ENCODE assay signal across 8 cellular contexts in the genomic region with DNA sequence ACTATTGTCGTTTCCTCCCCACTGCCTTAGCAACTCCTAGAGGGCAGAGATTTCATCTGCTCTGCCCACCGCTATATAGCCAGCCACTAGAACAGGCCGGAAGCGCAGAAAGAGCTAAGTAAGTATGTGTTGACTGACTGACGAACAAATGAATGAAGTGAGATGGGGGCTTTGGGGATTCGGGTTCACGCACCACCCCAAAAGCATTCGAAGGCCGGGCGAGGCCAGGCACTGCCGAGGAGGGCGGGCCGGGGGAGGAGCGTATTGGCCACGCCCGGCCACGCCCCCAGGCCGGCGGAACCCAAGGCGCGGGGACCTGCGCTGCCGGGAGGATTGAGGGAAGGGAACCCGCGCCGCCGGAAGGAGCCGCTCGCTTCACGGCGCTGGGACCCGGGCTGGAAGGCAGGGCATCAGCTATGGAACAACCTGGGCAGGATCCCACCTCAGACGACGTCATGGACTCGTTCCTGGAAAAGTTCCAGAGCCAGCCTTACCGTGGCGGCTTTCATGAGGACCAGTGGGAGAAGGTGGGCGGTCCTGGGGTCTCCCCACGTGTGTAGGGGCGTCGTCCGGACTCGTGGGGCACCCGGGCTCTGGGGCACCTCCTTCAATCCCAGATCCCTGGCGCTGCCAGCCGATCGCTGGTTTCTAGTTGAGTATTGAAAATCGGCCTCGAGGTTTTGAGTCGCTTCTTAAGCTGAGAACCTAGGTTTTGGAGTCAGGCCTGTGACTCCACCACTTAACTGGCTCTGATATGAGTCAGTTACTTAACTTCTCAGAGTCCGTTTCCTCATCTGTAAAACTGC. TPM values are rescaled to one million over a fixed set of nuclear protein-coding genes. Genes with fewer than 3 reads are reported as not detected.
A peak's percentile ranks its signal among the peaks of the same experiment; 100 is the strongest.
DNase-seq lines count a peak whose midpoint lies in the region; ATAC-seq and TF ChIP-seq lines count a peak whose summit lies in the region.

A gene with protein sequence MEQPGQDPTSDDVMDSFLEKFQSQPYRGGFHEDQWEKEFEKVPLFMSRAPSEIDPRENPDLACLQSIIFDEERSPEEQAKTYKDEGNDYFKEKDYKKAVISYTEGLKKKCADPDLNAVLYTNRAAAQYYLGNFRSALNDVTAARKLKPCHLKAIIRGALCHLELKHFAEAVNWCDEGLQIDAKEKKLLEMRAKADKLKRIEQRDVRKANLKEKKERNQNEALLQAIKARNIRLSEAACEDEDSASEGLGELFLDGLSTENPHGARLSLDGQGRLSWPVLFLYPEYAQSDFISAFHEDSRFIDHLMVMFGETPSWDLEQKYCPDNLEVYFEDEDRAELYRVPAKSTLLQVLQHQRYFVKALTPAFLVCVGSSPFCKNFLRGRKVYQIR (plus strand): TSS at position 369 of the 806 bp plus-strand sequence. CDS start 48 bp downstream, at position 417.

- H3K27ac Mint-ChIP-seq in activated naive CD8-positive, alpha-beta T cell = peak within 1 kb of the TSS; percentile 96
- peak within 1 kb of the TSS; percentile 85 for H3K27ac Mint-ChIP-seq in osteocyte (ENCODE audit: unreplicated experiment)

- TF ChIP-seq CTCF in GM06990 (IDR thresholded peaks at IDR 0.05; ENCODE audit: insufficient read depth, low read length, poor library complexity, severe bottlenecking) (no peak), HFF-Myc (IDR thresholded peaks at IDR 0.05; ENCODE audit: low read depth, low read length, missing control alignments) (no peak), osteocyte (IDR thresholded peaks at IDR 0.05) (peak; percentile 24), thoracic aorta (IDR thresholded peaks at IDR 0.05) (no peak)

- H3K4me1 ChIP-seq in thoracic aorta (ENCODE audit: control insufficient read depth in 1 of 2, low read depth in 2 of 2) = peaks cover 0 to 18% of the 10 kb centered on the region in 2 donors

- H3K36me3 Mint-ChIP-seq in activated naive CD8-positive, alpha-beta T cell = peaks cover 7% of the 10 kb centered on the region
- H3K36me3 Mint-ChIP-seq in osteocyte (ENCODE audit: unreplicated experiment) = peaks cover 17% of the 10 kb centered on the region

- H3K27me3 Mint-ChIP-seq in activated naive CD8-positive, alpha-beta T cell = no peaks in the 10 kb centered on the region
- H3K27me3 Mint-ChIP-seq in osteocyte (ENCODE audit: unreplicated experiment) = peaks cover 12% of the 10 kb centered on the region

- H3K9me3 Mint-ChIP-seq in activated naive CD8-positive, alpha-beta T cell (ENCODE audit: low read depth) = no peaks in the 10 kb centered on the region
- H3K9me3 Mint-ChIP-seq in osteocyte (ENCODE audit: unreplicated experiment) = no peaks in the 10 kb centered on the region

- H3K9me3 ChIP-seq in thoracic aorta = no peaks in the 10 kb centered on the region

- H3K36me3 ChIP-seq in GM06990 (ENCODE audit: control insufficient read depth, insufficient read depth, low read length) = no peaks in the 10 kb centered on the region; the same call in 1 of the 2 replicates
- peaks cover under 1% of the 10 kb centered on the region for H3K36me3 ChIP-seq in thoracic aorta

- peaks cover 33% of the 10 kb centered on the region for H3K4me1 Mint-ChIP-seq in activated naive CD8-positive, alpha-beta T cell (ENCODE audit: low read depth)
- H3K4me1 Mint-ChIP-seq in osteocyte (ENCODE audit: unreplicated experiment) = peaks cover 19% of the 10 kb centered on the region

- peak; percentile 86 for ATAC-seq in thoracic aorta (ENCODE audit: insufficient number of reproducible peaks, low FRiP score, low read depth)

- intact Hi-C loops in head of caudate nucleus (cut with DNase I) = loop anchor here (5.0 kb wide), 1 partner anchor 47 kb away; a partner anchor contains a TSS

- H3K27me3 ChIP-seq in GM06990 (replicated peaks; ENCODE audit: control insufficient read depth, insufficient read depth, low read length) (no peaks in the 10 kb centered on the region), thoracic aorta (replicated peaks; ENCODE audit: insufficient read depth) (no peaks in the 10 kb centered on the region)

- peak within 1 kb of the TSS; percentile 79 for H3K27ac ChIP-seq in thoracic aorta

- H3K4me3 ChIP-seq in GM06990 (replicated peaks; ENCODE audit: low read depth, low read length) (peak within 1 kb of the TSS; percentile 79), HFF-Myc (replicated peaks; ENCODE audit: low read depth, low read length) (peak within 1 kb of the TSS; percentile 74), thoracic aorta (peak within 1 kb of the TSS; percentile 92)

- DNase-seq in GM06990 (ENCODE audit: extremely low read depth, insufficient read length) (peak; percentile 89), HFF-Myc (ENCODE audit: extremely low read depth, low read depth) (peak; percentile 36), NAMALWA (ENCODE audit: low spot score) (peak; percentile 87), SKM-1 treated with dmso at 0.1 percent for 144 hours (lab: John Stamatoyannopoulos, UW; ENCODE audit: unreplicated experiment) (peak; percentile 86), head of caudate nucleus (peak; percentile 60 to 96 (median 90)), osteocyte (ENCODE audit: extremely low spot score, unreplicated experiment) (peak; percentile 92), thoracic aorta (ENCODE audit: low spot score) (peak; percentile 15)

- peak within 1 kb of the TSS; percentile 95 for H3K4me3 Mint-ChIP-seq in activated naive CD8-positive, alpha-beta T cell
- H3K4me3 Mint-ChIP-seq in osteocyte (ENCODE audit: unreplicated experiment) = peak within 1 kb of the TSS; percentile 94

RNA-seq across cellular contexts. Expression of the gene that starts here (rescaled TPM):
- total RNA-seq in osteocyte = 14.4 and 16.6 TPM in 2 replicates
- total RNA-seq in thoracic aorta = 10 to 100 TPM; 12.7 to 17.2 TPM

Comparison
In these comparisons a context has a peak if more than half of its experiments do, and no peak if none do; other contexts are left out.
1. Peak in every context shown above with its lines: DNase-seq, ATAC-seq, H3K4me3 ChIP-seq and H3K27ac ChIP-seq.
2. DNase-seq: peak in every context shown above with its lines; median percentile 92 in osteocyte; 90 in head of caudate nucleus; 89 in GM06990; 87 in NAMALWA; 86 in SKM-1 treated with dmso at 0.1 percent for 144 hours; 36 in HFF-Myc; 15 in thoracic aorta.